Comparison of ENCODE assay signal across 1 cellular context in the genomic region with DNA sequence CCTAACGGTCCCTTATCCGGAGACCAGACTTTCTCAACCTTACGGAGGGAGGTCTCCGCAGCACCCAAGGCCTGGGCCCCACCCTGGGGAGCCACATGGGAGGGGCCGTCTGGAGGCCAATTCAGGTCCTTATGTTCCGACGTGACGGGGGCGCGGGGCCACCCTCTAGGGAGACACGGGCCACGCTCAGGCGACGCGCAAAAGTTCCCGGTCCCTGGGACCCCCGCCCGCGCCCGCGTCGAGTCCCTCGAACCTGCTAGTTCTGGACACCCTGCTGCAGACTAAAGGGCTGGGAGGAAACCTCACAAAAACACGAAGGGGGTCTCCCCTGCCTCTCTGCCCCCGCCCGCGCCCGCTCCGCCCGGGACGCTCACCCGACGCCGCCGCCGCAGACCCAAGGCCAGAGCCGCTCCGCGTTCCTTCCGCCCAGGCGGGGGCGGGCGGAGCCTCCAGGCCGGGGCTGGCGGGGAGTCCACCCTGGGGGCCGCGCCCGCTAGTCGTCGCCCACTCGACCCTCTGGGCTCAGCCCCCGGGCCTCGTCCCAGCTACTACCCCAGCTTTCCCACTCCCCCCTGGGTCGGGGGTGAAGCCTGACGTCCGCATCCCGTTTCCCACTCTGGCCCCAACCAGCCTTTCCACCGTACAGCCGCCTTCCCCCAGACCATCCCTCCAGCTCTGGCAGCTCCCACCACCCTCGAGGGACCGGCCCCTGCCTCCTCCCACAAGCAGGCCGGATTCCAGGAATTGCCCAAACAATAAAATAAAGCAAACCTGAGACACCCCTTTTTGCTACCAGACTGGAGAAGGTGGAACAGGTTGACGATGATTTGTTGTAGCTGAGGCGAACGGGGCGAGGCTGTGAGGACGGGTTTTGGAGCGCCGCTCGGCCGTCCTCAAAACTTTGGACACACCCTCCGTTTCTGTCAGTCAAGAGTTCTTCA.
TF ChIP-seq lines count a peak whose summit lies in the region.

No MANE protein-coding gene starts in this region.

TF ChIP-seq in A549, 52 proteins besides CTCF, POLR2A, EP300 and RAD21 (continued from another document):
- TF ChIP-seq, protein P1, sequence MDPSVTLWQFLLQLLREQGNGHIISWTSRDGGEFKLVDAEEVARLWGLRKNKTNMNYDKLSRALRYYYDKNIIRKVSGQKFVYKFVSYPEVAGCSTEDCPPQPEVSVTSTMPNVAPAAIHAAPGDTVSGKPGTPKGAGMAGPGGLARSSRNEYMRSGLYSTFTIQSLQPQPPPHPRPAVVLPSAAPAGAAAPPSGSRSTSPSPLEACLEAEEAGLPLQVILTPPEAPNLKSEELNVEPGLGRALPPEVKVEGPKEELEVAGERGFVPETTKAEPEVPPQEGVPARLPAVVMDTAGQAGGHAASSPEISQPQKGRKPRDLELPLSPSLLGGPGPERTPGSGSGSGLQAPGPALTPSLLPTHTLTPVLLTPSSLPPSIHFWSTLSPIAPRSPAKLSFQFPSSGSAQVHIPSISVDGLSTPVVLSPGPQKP (IDR thresholded peaks at IDR 0.05; ENCODE audit: low read depth, low read length): no peak
- TF ChIP-seq EHF (CRISPR knock-in tag; IDR thresholded peaks at IDR 0.05) (no peak), TFCP2L1 (CRISPR knock-in tag; IDR thresholded peaks at IDR 0.05) (no peak), SREBF2 (IDR thresholded peaks at IDR 0.05) (no peak), HDAC2 (IDR thresholded peaks at IDR 0.05) (no peak), CBX8 (IDR thresholded peaks at IDR 0.05) (no peak), ZSCAN20 (CRISPR knock-in tag; IDR thresholded peaks at IDR 0.05) (no peak), ESRRA (IDR thresholded peaks at IDR 0.05; ENCODE audit: borderline replicate concordance, low read length) (no peak), MAZ (IDR thresholded peaks at IDR 0.05; ENCODE audit: borderline replicate concordance, low read depth, low read length) (no peak), KDM1A (IDR thresholded peaks at IDR 0.05; ENCODE audit: low read depth) (no peak), HOXA7 (CRISPR knock-in tag; IDR thresholded peaks at IDR 0.05) (no peak), FOSB (CRISPR knock-in tag; IDR thresholded peaks at IDR 0.05) (no peak), MAX (IDR thresholded peaks at IDR 0.05) (no peak), CEBPB (IDR thresholded peaks at IDR 0.05) (no peak)
- TF ChIP-seq, protein P2, sequence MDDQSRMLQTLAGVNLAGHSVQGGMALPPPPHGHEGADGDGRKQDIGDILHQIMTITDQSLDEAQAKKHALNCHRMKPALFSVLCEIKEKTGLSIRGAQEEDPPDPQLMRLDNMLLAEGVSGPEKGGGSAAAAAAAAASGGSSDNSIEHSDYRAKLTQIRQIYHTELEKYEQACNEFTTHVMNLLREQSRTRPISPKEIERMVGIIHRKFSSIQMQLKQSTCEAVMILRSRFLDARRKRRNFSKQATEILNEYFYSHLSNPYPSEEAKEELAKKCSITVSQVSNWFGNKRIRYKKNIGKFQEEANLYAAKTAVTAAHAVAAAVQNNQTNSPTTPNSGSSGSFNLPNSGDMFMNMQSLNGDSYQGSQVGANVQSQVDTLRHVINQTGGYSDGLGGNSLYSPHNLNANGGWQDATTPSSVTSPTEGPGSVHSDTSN (IDR thresholded peaks at IDR 0.05): no peak
- TF ChIP-seq, protein P3, sequence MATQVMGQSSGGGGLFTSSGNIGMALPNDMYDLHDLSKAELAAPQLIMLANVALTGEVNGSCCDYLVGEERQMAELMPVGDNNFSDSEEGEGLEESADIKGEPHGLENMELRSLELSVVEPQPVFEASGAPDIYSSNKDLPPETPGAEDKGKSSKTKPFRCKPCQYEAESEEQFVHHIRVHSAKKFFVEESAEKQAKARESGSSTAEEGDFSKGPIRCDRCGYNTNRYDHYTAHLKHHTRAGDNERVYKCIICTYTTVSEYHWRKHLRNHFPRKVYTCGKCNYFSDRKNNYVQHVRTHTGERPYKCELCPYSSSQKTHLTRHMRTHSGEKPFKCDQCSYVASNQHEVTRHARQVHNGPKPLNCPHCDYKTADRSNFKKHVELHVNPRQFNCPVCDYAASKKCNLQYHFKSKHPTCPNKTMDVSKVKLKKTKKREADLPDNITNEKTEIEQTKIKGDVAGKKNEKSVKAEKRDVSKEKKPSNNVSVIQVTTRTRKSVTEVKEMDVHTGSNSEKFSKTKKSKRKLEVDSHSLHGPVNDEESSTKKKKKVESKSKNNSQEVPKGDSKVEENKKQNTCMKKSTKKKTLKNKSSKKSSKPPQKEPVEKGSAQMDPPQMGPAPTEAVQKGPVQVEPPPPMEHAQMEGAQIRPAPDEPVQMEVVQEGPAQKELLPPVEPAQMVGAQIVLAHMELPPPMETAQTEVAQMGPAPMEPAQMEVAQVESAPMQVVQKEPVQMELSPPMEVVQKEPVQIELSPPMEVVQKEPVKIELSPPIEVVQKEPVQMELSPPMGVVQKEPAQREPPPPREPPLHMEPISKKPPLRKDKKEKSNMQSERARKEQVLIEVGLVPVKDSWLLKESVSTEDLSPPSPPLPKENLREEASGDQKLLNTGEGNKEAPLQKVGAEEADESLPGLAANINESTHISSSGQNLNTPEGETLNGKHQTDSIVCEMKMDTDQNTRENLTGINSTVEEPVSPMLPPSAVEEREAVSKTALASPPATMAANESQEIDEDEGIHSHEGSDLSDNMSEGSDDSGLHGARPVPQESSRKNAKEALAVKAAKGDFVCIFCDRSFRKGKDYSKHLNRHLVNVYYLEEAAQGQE (IDR thresholded peaks at IDR 0.05): no peak
